Comparison of ENCODE assay signal across 1 cellular context in the genomic region with DNA sequence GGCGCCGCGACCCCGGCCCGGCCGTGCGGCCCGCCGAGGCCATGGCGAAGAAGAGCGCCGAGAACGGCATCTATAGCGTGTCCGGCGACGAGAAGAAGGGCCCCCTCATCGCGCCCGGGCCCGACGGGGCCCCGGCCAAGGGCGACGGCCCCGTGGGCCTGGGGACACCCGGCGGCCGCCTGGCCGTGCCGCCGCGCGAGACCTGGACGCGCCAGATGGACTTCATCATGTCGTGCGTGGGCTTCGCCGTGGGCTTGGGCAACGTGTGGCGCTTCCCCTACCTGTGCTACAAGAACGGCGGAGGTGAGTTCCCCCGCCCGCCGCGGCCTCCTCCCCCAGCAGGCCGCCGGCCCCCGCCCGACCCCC.
TF ChIP-seq lines count a peak whose summit lies in the region.

No MANE protein-coding gene starts in this region.

TF ChIP-seq in GM23338, 12 proteins besides CTCF, POLR2A, EP300 and RAD21 (continued from another document):
- TF ChIP-seq, protein P1, sequence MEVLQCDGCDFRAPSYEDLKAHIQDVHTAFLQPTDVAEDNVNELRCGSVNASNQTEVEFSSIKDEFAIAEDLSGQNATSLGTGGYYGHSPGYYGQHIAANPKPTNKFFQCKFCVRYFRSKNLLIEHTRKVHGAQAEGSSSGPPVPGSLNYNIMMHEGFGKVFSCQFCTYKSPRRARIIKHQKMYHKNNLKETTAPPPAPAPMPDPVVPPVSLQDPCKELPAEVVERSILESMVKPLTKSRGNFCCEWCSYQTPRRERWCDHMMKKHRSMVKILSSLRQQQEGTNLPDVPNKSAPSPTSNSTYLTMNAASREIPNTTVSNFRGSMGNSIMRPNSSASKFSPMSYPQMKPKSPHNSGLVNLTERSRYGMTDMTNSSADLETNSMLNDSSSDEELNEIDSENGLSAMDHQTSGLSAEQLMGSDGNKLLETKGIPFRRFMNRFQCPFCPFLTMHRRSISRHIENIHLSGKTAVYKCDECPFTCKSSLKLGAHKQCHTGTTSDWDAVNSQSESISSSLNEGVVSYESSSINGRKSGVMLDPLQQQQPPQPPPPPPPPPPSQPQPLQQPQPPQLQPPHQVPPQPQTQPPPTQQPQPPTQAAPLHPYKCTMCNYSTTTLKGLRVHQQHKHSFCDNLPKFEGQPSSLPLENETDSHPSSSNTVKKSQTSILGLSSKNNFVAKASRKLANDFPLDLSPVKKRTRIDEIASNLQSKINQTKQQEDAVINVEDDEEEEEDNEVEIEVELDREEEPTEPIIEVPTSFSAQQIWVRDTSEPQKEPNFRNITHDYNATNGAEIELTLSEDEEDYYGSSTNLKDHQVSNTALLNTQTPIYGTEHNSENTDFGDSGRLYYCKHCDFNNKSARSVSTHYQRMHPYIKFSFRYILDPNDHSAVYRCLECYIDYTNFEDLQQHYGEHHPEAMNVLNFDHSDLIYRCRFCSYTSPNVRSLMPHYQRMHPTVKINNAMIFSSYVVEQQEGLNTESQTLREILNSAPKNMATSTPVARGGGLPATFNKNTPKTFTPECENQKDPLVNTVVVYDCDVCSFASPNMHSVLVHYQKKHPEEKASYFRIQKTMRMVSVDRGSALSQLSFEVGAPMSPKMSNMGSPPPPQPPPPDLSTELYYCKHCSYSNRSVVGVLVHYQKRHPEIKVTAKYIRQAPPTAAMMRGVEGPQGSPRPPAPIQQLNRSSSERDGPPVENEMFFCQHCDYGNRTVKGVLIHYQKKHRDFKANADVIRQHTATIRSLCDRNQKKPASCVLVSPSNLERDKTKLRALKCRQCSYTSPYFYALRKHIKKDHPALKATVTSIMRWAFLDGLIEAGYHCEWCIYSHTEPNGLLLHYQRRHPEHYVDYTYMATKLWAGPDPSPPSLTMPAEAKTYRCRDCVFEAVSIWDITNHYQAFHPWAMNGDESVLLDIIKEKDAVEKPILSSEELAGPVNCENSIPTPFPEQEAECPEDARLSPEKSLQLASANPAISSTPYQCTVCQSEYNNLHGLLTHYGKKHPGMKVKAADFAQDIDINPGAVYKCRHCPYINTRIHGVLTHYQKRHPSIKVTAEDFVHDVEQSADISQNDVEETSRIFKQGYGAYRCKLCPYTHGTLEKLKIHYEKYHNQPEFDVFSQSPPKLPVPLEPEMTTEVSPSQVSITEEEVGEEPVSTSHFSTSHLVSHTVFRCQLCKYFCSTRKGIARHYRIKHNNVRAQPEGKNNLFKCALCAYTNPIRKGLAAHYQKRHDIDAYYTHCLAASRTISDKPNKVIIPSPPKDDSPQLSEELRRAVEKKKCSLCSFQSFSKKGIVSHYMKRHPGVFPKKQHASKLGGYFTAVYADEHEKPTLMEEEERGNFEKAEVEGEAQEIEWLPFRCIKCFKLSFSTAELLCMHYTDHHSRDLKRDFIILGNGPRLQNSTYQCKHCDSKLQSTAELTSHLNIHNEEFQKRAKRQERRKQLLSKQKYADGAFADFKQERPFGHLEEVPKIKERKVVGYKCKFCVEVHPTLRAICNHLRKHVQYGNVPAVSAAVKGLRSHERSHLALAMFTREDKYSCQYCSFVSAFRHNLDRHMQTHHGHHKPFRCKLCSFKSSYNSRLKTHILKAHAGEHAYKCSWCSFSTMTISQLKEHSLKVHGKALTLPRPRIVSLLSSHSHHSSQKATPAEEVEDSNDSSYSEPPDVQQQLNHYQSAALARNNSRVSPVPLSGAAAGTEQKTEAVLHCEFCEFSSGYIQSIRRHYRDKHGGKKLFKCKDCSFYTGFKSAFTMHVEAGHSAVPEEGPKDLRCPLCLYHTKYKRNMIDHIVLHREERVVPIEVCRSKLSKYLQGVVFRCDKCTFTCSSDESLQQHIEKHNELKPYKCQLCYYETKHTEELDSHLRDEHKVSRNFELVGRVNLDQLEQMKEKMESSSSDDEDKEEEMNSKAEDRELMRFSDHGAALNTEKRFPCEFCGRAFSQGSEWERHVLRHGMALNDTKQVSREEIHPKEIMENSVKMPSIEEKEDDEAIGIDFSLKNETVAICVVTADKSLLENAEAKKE (CRISPR knock-in tag; IDR thresholded peaks at IDR 0.05) = no peak
